In the genomic region with DNA sequence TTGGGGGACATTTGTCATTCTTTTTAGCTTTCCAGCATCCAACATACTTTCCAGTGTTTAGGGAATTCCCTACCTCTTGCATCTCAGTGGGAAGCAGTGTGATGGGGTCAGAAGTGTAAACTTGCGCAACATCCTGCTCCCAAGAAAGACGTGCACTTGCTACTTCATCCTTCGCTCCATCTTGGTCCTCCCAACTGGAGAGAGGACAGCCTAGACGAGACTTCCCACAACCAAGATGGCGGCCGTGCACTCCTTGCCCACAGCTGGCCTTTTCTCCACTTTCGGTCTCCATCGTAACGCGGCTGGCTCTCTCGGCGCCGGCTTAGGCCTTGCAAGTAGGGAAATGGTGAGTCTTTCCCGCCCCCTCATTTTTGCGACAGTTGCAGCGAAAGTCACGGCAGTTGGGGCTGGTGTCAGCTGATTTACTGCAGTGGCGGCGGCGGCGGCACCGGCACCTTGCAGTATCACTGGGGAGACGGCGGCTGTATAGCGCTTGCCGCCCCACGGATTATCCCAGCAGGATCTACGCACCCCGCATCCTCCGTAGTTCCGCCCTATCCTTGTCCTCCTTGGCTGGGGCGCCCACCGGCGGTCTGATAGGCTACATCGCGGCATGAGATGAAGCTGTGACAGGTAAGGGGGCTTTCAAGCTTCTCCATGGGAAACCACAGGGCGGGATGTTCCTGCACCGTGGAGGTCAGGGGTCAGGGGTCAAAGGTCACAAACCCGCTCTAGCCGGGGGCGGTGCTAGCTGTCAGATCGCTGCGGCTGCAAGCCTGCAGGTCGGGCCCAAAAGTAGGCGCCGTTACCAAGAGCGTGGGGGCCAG, we compare ENCODE assay signal across 8 cellular contexts. TPM values are rescaled to one million over a fixed set of nuclear protein-coding genes. Genes with fewer than 3 reads are reported as not detected.
DNase-seq lines count a peak whose midpoint lies in the region; ATAC-seq and TF ChIP-seq lines count a peak whose summit lies in the region.

A gene (plus strand): TSS at position 416 of the 827 bp plus-strand sequence. CDS start 21,157 bp downstream, outside the sequence.

- H3K4me1 ChIP-seq in KMS-11 (ENCODE audit: low read depth, poor library complexity, severe bottlenecking), result peaks cover 20% of the 10 kb centered on the region
- peaks cover 0 to 12% (median 0%) of the 10 kb centered on the region in 4 donors for H3K4me1 ChIP-seq in Peyer's patch
- peaks cover 15% of the 10 kb centered on the region for H3K4me1 ChIP-seq in muscle layer of colon (ENCODE audit: insufficient read depth, low read length)

- peak within 1 kb of the TSS; percentile 92 for H2AFZ ChIP-seq in KMS-11 (ENCODE audit: low read depth)

- DNase-seq in DMS53 treated with DMSO at 0.1 percent for 48 hours (lab: John Stamatoyannopoulos, UW; ENCODE audit: unreplicated experiment) (peak; percentile 99), Peyer's patch (peak; percentile 94 to 98 (median 97))
- peak; percentile 95 for DNase-seq in activated T-cell treated with anti-CD3 and anti-CD28 coated beads, Interleukin-2, amount 50 U/mL, for 48 hours
- peak; percentile 87 for DNase-seq in stimulated activated CD8-positive, alpha-beta memory T cell treated with anti-CD3 and anti-CD28 coated beads, Interleukin-7, amount 100 ng/mL, for 24 hours (ENCODE audit: low read depth)

- H3K9ac ChIP-seq in KMS-11, result peak within 1 kb of the TSS; percentile 49
- H3K9ac ChIP-seq in muscle layer of colon (ENCODE audit: low read length), result peak within 1 kb of the TSS; percentile 75

- H3K36me3 ChIP-seq in KMS-11 (ENCODE audit: insufficient read depth), result no peaks in the 10 kb centered on the region
- H3K36me3 ChIP-seq in Peyer's patch, result no peaks in the 10 kb centered on the region
- no peaks in the 10 kb centered on the region for H3K36me3 ChIP-seq in muscle layer of colon (ENCODE audit: insufficient read depth, low read length)

- ATAC-seq in GM21737 (IDR thresholded peaks at IDR 0.05; ENCODE audit: unreplicated experiment) (peak; percentile 96), esophagus mucosa (peak; percentile 98)

- peak within 1 kb of the TSS; percentile 65 for H3K4me3 ChIP-seq in KMS-11 (IDR thresholded peaks at IDR 0.05; ENCODE audit: insufficient read depth, low read depth, low read length)
- H3K4me3 ChIP-seq in Peyer's patch, result peak within 1 kb of the TSS; percentile 69 to 92 (median 76)
- peak within 1 kb of the TSS; percentile 81 to 95 for H3K4me3 ChIP-seq in muscle layer of colon (ENCODE audit: low read depth in 1 of 2, low read length in 2 of 2)

- no peaks in the 10 kb centered on the region for H4K20me1 ChIP-seq in KMS-11 (ENCODE audit: insufficient read depth)

- no peaks in the 10 kb centered on the region for H3K9me3 ChIP-seq in Peyer's patch
- H3K9me3 ChIP-seq in muscle layer of colon (ENCODE audit: low read length), result no peaks in the 10 kb centered on the region

- peaks cover 55% of the 10 kb centered on the region for H3K79me2 ChIP-seq in KMS-11 (ENCODE audit: insufficient read depth, low read depth)

- H3K27ac ChIP-seq in KMS-11 (peak within 1 kb of the TSS; percentile 60), Peyer's patch (peak within 1 kb of the TSS; percentile 63 to 89 (median 88)), muscle layer of colon (ENCODE audit: low read depth, low read length) (peak within 1 kb of the TSS; percentile 97)

- peak; percentile 13 to 37 for TF ChIP-seq POLR2A in Peyer's patch (IDR thresholded peaks at IDR 0.05)

- TF ChIP-seq CTCF in KMS-11 (conservative IDR thresholded peaks at IDR 0.05; ENCODE audit: low read depth, low read length), result no peak
- no peak for TF ChIP-seq CTCF in Peyer's patch (IDR thresholded peaks at IDR 0.05)

- peak within 1 kb of the TSS; percentile 96 for H3K4me2 ChIP-seq in KMS-11

- H3K27me3 ChIP-seq in KMS-11 (ENCODE audit: insufficient read depth, low read depth) (no peaks in the 10 kb centered on the region), Peyer's patch (no peaks in the 10 kb centered on the region), muscle layer of colon (ENCODE audit: control insufficient read depth in 1 of 2, insufficient read depth in 2 of 2, low read length in 2 of 2) (no peaks in the 10 kb centered on the region)

RNA-seq across cellular contexts. Expression of the gene that starts here (rescaled TPM):
- total RNA-seq in Peyer's patch (10 to 100 TPM; 28.0 to 60.2 (median 34.4) TPM), esophagus mucosa (12.8 TPM)

Comparison
In these comparisons a context has a peak if more than half of its experiments do, and no peak if none do; other contexts are left out.
1. Peak in every context shown above with its lines: DNase-seq, ATAC-seq, H3K4me3 ChIP-seq and H3K27ac ChIP-seq.